Comparison of ENCODE assay signal across 2 cellular contexts in genomic region chr9:93886911-93887310, GRCh38.
TF ChIP-seq lines count a peak whose summit lies in the region.

No MANE protein-coding gene starts in this region.

TF ChIP-seq in IMR-90, 13 proteins besides CTCF, POLR2A, EP300 and RAD21 (continued from another document):
- TF ChIP-seq USF2 (IDR thresholded peaks at IDR 0.05; ENCODE audit: low read depth, low read length), result no peak
- no peak for TF ChIP-seq CHD1 (IDR thresholded peaks at IDR 0.05; ENCODE audit: low read depth, low read length)
- no peak for TF ChIP-seq BHLHE40 (IDR thresholded peaks at IDR 0.05; ENCODE audit: low read depth, low read length)
- TF ChIP-seq RFX5 (IDR thresholded peaks at IDR 0.05; ENCODE audit: low read depth, low read length), result no peak

TF ChIP-seq in WTC11, 78 proteins besides CTCF, POLR2A, EP300 and RAD21 (continued from another document):
- TF ChIP-seq ZNF423 (CRISPR knock-in tag; IDR thresholded peaks at IDR 0.05) (no peak), JAZF1 (CRISPR knock-in tag; IDR thresholded peaks at IDR 0.05) (no peak), ATF3 (CRISPR knock-in tag; conservative IDR thresholded peaks at IDR 0.05) (no peak), PRRX2 (CRISPR knock-in tag; IDR thresholded peaks at IDR 0.05) (no peak), OVOL2 (CRISPR knock-in tag; IDR thresholded peaks at IDR 0.05; ENCODE audit: borderline replicate concordance) (no peak)
